Comparison of ENCODE assay signal across 6 cellular contexts in the genomic region with DNA sequence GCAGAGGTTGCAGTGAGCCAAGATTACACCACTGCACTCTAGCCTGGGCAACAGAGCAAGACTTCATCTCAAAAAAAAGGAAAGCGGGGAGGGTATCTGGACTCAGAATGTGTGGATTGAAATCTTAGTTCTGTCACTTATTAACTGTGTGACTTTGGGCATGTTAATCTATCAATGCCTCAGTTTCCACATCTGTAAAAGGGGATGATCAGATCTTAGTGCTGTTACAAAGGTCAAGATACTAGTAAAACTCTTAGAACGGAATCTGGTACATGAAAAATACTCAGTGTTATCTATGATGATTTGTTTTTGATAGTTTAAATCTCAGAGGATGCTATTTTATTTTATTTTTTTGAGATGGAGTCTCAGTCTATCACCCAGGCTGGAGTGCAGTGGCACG.
"Had no signal": no experiment of that assay in that cellular context is flagged by ENCODE, and none has a peak within 500 bp of the region (broad histone marks: within the 10 kb centered on the region; RNA-seq: fewer than 3 reads in every experiment).

No MANE protein-coding gene starts in this region.

- H2AFZ ChIP-seq: GM23338 had no signal

- H3K4me3 ChIP-seq: GM23338 had no signal

- H3K4me2 ChIP-seq: GM23338 had no signal

- FAIRE-seq: H1, H54, HTR-8/SVneo had no signal

- ATAC-seq: GM23338 had no signal

- DNase-seq: H9, HCEC 1CT had no signal
